1 cellular context compared by ENCODE assay signal in genomic region chr2:219689676-219690628, GRCh38.
TF ChIP-seq lines count a peak whose summit lies in the region.

No MANE protein-coding gene starts in this region.

TF ChIP-seq in GM23338, 12 proteins besides CTCF, POLR2A, EP300 and RAD21 (continued from another document):
- no peak; the same call in 1 of the 2 replicates for TF ChIP-seq ZNF462 (CRISPR knock-in tag; IDR thresholded peaks at IDR 0.05)
- TF ChIP-seq EZH2 (IDR thresholded peaks at IDR 0.05; ENCODE audit: low read depth, unreplicated experiment): no peak
- TF ChIP-seq ETS1 (IDR thresholded peaks at IDR 0.05): no peak
